In genomic region chr7:29189743-29190201, GRCh38 we compare ENCODE assay signal across 7 cellular contexts. TPM values are rescaled to one million over a fixed set of nuclear protein-coding genes. Genes with fewer than 3 reads are reported as not detected.
DNase-seq lines count a peak whose midpoint lies in the region; ATAC-seq and TF ChIP-seq lines count a peak whose summit lies in the region.

No MANE protein-coding gene starts in this region.

- no peak overlapping the region for H3K4me2 ChIP-seq in OCI-LY7 (ENCODE audit: low read length)

- H3K9me3 ChIP-seq in OCI-LY7 (ENCODE audit: low read length): no peaks in the 10 kb centered on the region
- no peaks in the 10 kb centered on the region for H3K9me3 ChIP-seq in cardiac muscle cell (ENCODE audit: low read depth)

- CTCF ChIA-PET in OCI-LY7 (lab: Charles Lee; ENCODE audit: unreplicated experiment): no interaction called here

- H3K36me3 ChIP-seq in OCI-LY7 (ENCODE audit: insufficient read depth, low read length) (no peaks in the 10 kb centered on the region), cardiac muscle cell (no peaks in the 10 kb centered on the region)

- H3K27me3 ChIP-seq in cardiac muscle cell: peaks cover 45% of the 10 kb centered on the region

- POLR2A ChIA-PET in OCI-LY7 (lab: Charles Lee): interaction anchor here (0.5 to 0.6 kb wide), 3 partner anchors 94 to 1750 kb away, joined by 3 to 7 read pairs (median 3); no protein-coding TSS in a partner anchor

- intact Hi-C loops in OCI-LY7 (cut with micrococcal nuclease; ENCODE audit: unreplicated experiment): loop anchor here (5.0 kb wide), 1 partner anchor 218 kb away; no protein-coding TSS in a partner anchor
- intact Hi-C loops in posterior cingulate gyrus (cut with DNase I): loop anchor here (2.0 to 5.0 kb wide), 3 partner anchors 155 to 267 kb away; no protein-coding TSS in a partner anchor

- BruUV-seq in OCI-LY7 (replicated peaks; lab: Mats Ljungman, UMichigan): no TSS peak

- no peak for ATAC-seq in HG03196 (IDR thresholded peaks at IDR 0.05; ENCODE audit: unreplicated experiment)

- H3K4me1 ChIP-seq in OCI-LY7 (ENCODE audit: insufficient read depth, low read length, poor library complexity, severe bottlenecking) (no peaks in the 10 kb centered on the region), cardiac muscle cell (ENCODE audit: low read depth) (no peaks in the 10 kb centered on the region)

- TF ChIP-seq EP300 in Ishikawa (IDR thresholded peaks at IDR 0.05; ENCODE audit: borderline replicate concordance): no peak

- no peaks in the 10 kb centered on the region for H3K79me2 ChIP-seq in OCI-LY7 (ENCODE audit: insufficient read depth, low read depth, low read length)

- H4K20me1 ChIP-seq in OCI-LY7 (ENCODE audit: insufficient read depth, low read length): no peaks in the 10 kb centered on the region

- H3K27ac ChIP-seq in OCI-LY7 (ENCODE audit: low read depth, low read length, poor library complexity, severe bottlenecking) (no peak overlapping the region), cardiac muscle cell (no peak overlapping the region)

- TF ChIP-seq CTCF in GM12875 (IDR thresholded peaks at IDR 0.05; ENCODE audit: borderline replicate concordance, insufficient read depth, low read depth, low read length): peak; percentile 86
- peak; percentile 71 for TF ChIP-seq CTCF in OCI-LY7 (conservative IDR thresholded peaks at IDR 0.05; ENCODE audit: low read length)
- TF ChIP-seq CTCF in cardiac muscle cell (IDR thresholded peaks at IDR 0.05; ENCODE audit: low read depth, low read length): peak; percentile 92

- H3K9me2 ChIP-seq in OCI-LY7 (ENCODE audit: insufficient read depth, low read length): no peaks in the 10 kb centered on the region

- H2AFZ ChIP-seq in OCI-LY7 (ENCODE audit: low read length): no peak overlapping the region

- H3K4me3 ChIP-seq in GM12875 (ENCODE audit: low read depth, low read length) (no peak overlapping the region), OCI-LY7 (ENCODE audit: low read depth, low read length, poor library complexity, severe bottlenecking) (no peak overlapping the region), cardiac muscle cell (no peak overlapping the region)

- TF ChIP-seq RAD21 in Ishikawa (IDR thresholded peaks at IDR 0.05; ENCODE audit: low read depth): peak; percentile 87

- DNase-seq in OCI-LY7 (ENCODE audit: low spot score): peak; percentile 22
- DNase-seq in activated gamma-delta T cell treated with anti-CD3 and anti-CD28 coated beads, Interleukin-2, amount 50 U/mL, for 16 hours (ENCODE audit: low read depth): peak; percentile 58
- peak; percentile 54 to 67 for DNase-seq in cardiac muscle cell (ENCODE audit: low read depth in 1 of 2, low spot score in 1 of 2)
- peak; percentile 49 to 94 (median 72) for DNase-seq in posterior cingulate gyrus

TF ChIP-seq in Ishikawa, 13 proteins besides CTCF, POLR2A, EP300 and RAD21:
- TF ChIP-seq TCF12 (IDR thresholded peaks at IDR 0.05; ENCODE audit: low read depth): peak; percentile 24; the same call in 1 of the 2 replicates
- TF ChIP-seq TAF1 (IDR thresholded peaks at IDR 0.05; ENCODE audit: low read depth): no peak
TF ChIP-seq in Ishikawa: peak in this region for 1.

RNA-seq across cellular contexts. Expression of gene CHN2, which starts 4.8 kb away (rescaled TPM):
- not detected in 2 replicates for total RNA-seq in OCI-LY7 (2014; rRNA removed; shearing (Covaris generic))
- total RNA-seq in OCI-LY7 (2022) (not detected in 2 replicates), cardiac muscle cell (19.0 and 30.5 TPM in 2 replicates)
- 15.8 and 16.0 TPM in 2 replicates for polyA plus RNA-seq in cardiac muscle cell

RNA-seq across cellular contexts. Expression of gene CPVL, which starts 43.4 kb away (rescaled TPM):
- not detected in 2 replicates for total RNA-seq in OCI-LY7 (2014; rRNA removed; shearing (Covaris generic))
- total RNA-seq in OCI-LY7 (2022): not detected in 2 replicates
- 30.6 and 49.5 TPM in 2 replicates for total RNA-seq in cardiac muscle cell
- 75.3 and 95.2 TPM in 2 replicates for polyA plus RNA-seq in cardiac muscle cell

Comparison
In these comparisons a context has a peak if more than half of its experiments do, and no peak if none do; other contexts are left out.
1. DNase-seq: peak in every context shown above with its lines; median percentile 72 in posterior cingulate gyrus; 60 in cardiac muscle cell; 58 in activated gamma-delta T cell treated with anti-CD3 and anti-CD28 coated beads, Interleukin-2, amount 50 U/mL, for 16 hours; 22 in OCI-LY7.
2. RNA of gene CHN2, which starts 4.8 kb away (total RNA-seq): 19.0 to 30.5 TPM in cardiac muscle cell; not detected in OCI-LY7; every median in the first group is over 10 times any median in the second.
3. RNA of gene CPVL, which starts 43.4 kb away (total RNA-seq): 30.6 to 49.5 TPM in cardiac muscle cell; not detected in OCI-LY7; every median in the first group is over 10 times any median in the second.
4. Peak in every context shown above with its lines, with median percentiles within 50 percentile points of each other: CTCF ChIP-seq.